Comparison of ENCODE assay signal across 14 cellular contexts in genomic region chr3:100057716-100058575, GRCh38. TPM values are rescaled to one million over a fixed set of nuclear protein-coding genes. Genes with fewer than 3 reads are reported as not detected.
DNase-seq lines count a peak whose midpoint lies in the region; ATAC-seq and TF ChIP-seq lines count a peak whose summit lies in the region.
"Had no signal": no experiment of that assay in that cellular context is flagged by ENCODE, and none has a peak within 500 bp of the region (broad histone marks: within the 10 kb centered on the region; RNA-seq: fewer than 3 reads in every experiment).

No MANE protein-coding gene starts in this region.

- DNase-seq in SIG-M5 treated with dmso at 0.1 percent for 504 hours (lab: John Stamatoyannopoulos, UW; ENCODE audit: unreplicated experiment) = peak; percentile 17
- no peak for DNase-seq in SIG-M5 (lab: John Stamatoyannopoulos, UW)
- no peak for DNase-seq in brain microvascular endothelial cell
- peak; percentile 41 for DNase-seq in iris pigment epithelial cell (ENCODE audit: low read depth)
- DNase-seq in thoracic aorta (ENCODE audit: low spot score) = no peak
- no peak for DNase-seq in KBM-7
- no peak for DNase-seq in central memory CD4-positive, alpha-beta T cell
- no peak for DNase-seq in HCEC 1CT
- DNase-seq: activated CD4-positive, CD25-positive, alpha-beta regulatory T cell treated with anti-CD3 and anti-CD28 coated beads, Interleukin-2, amount 50 U/mL, for 72 hours; activated CD8-positive, alpha-beta memory T cell treated with anti-CD3 and anti-CD28 coated beads, Interleukin-2, amount 50 U/mL, for 48 hours; activated naive CD4-positive, alpha-beta T cell; body of pancreas; DMS79 had no signal

- H3K4me3 ChIP-seq in brain microvascular endothelial cell (ENCODE audit: low read depth, low read length) = no peak overlapping the region
- no peak overlapping the region for H3K4me3 ChIP-seq in thoracic aorta
- H3K4me3 ChIP-seq: body of pancreas had no signal

- no peaks in the 10 kb centered on the region for H3K9me3 ChIP-seq in thoracic aorta
- H3K9me3 ChIP-seq: body of pancreas had no signal

- in situ Hi-C loops in brain microvascular endothelial cell (cut with HindIII; ENCODE audit: low pct_ligation_motif_present, low sequenced_read_pairs) = loop anchor here (25.0 kb wide), 1 partner anchor 221 kb away; no protein-coding TSS in a partner anchor
- in situ Hi-C loops in KBM-7 (cut with MboI; ENCODE audit: low pct_unique_long_range_greater_than_20kb, low sequenced_read_pairs) = loop anchor here (25.0 kb wide), 1 partner anchor 196 kb away; no protein-coding TSS in a partner anchor

- H3K4me1 ChIP-seq in thoracic aorta (ENCODE audit: control insufficient read depth in 1 of 2, low read depth in 2 of 2) = peaks cover 3 to 64% of the 10 kb centered on the region in 2 donors
- H3K4me1 ChIP-seq: body of pancreas had no signal

- TF ChIP-seq CTCF in brain microvascular endothelial cell (IDR thresholded peaks at IDR 0.05; ENCODE audit: low read depth, low read length, missing control alignments) (peak; percentile 8), thoracic aorta (IDR thresholded peaks at IDR 0.05) (no peak)

- H3K27ac ChIP-seq in brain microvascular endothelial cell (no peak overlapping the region), thoracic aorta (peak overlapping the region; percentile 7 to 21)
- H3K27ac ChIP-seq: body of pancreas, C4-2B had no signal

- H3K27me3 ChIP-seq in brain microvascular endothelial cell (replicated peaks) = no peaks in the 10 kb centered on the region
- no peaks in the 10 kb centered on the region for H3K27me3 ChIP-seq in thoracic aorta (replicated peaks; ENCODE audit: insufficient read depth)
- H3K27me3 ChIP-seq: body of pancreas had no signal

- H3K36me3 ChIP-seq in brain microvascular endothelial cell (replicated peaks) (no peaks in the 10 kb centered on the region), thoracic aorta (no peaks in the 10 kb centered on the region)

- no peak for ATAC-seq in thoracic aorta (ENCODE audit: insufficient number of reproducible peaks, low FRiP score, low read depth)
- ATAC-seq: body of pancreas had no signal

RNA-seq across cellular contexts. Expression of gene FILIP1L, which starts 56.4 kb away (rescaled TPM):
- total RNA-seq in thoracic aorta = 100 to 1,000 TPM; 270 to 279 TPM

Comparison
In these comparisons a context has a peak if more than half of its experiments do, and no peak if none do; other contexts are left out.
1. DNase-seq: peak in SIG-M5 treated with dmso at 0.1 percent for 504 hours (single experiment) and iris pigment epithelial cell (single experiment); none in SIG-M5 (single experiment), brain microvascular endothelial cell (single experiment), thoracic aorta (single experiment), KBM-7 (single experiment), central memory CD4-positive, alpha-beta T cell (single experiment) and HCEC 1CT (single experiment).